1 cellular context compared by ENCODE assay signal in genomic region chr9:86600977-86601376, GRCh38.
TF ChIP-seq lines count a peak whose summit lies in the region.

No MANE protein-coding gene starts in this region.

TF ChIP-seq in IMR-90, 13 proteins besides CTCF, POLR2A, EP300 and RAD21:
- TF ChIP-seq, protein P1, sequence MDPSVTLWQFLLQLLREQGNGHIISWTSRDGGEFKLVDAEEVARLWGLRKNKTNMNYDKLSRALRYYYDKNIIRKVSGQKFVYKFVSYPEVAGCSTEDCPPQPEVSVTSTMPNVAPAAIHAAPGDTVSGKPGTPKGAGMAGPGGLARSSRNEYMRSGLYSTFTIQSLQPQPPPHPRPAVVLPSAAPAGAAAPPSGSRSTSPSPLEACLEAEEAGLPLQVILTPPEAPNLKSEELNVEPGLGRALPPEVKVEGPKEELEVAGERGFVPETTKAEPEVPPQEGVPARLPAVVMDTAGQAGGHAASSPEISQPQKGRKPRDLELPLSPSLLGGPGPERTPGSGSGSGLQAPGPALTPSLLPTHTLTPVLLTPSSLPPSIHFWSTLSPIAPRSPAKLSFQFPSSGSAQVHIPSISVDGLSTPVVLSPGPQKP (IDR thresholded peaks at IDR 0.05; ENCODE audit: borderline replicate concordance, low read depth, low read length), result no peak
